In genomic region chr11:47593492-47593933, GRCh38 we compare ENCODE assay signal across 13 cellular contexts. TPM values are rescaled to one million over a fixed set of nuclear protein-coding genes. Genes with fewer than 3 reads are reported as not detected.
DNase-seq lines count a peak whose midpoint lies in the region; ATAC-seq and TF ChIP-seq lines count a peak whose summit lies in the region.
"Had no signal": no experiment of that assay in that cellular context is flagged by ENCODE, and none has a peak within 500 bp of the region (broad histone marks: within the 10 kb centered on the region; RNA-seq: fewer than 3 reads in every experiment).

No MANE protein-coding gene starts in this region.

- H3K27ac ChIP-seq in H9 (ENCODE audit: insufficient read length, low read depth, low read length) (no peak overlapping the region), WERI-Rb-1 (no peak overlapping the region), trophoblast cell (ENCODE audit: low read depth, low read length) (no peak overlapping the region), gastroesophageal sphincter (no peak overlapping the region)

- H3K4me2 ChIP-seq in H9 (ENCODE audit: insufficient read depth, insufficient read length, low read length) (peak overlapping the region; percentile 89), trophoblast cell (ENCODE audit: low read length) (no peak overlapping the region)

- TF ChIP-seq POLR2A in gastroesophageal sphincter (IDR thresholded peaks at IDR 0.05) = no peak

- no peaks in the 10 kb centered on the region for H3K9me3 ChIP-seq in H9 (ENCODE audit: control insufficient read depth, low read depth, low read length)
- no peaks in the 10 kb centered on the region for H3K9me3 ChIP-seq in WERI-Rb-1 (ENCODE audit: severe bottlenecking)
- H3K9me3 ChIP-seq in trophoblast cell (ENCODE audit: insufficient read depth, low read depth, low read length) = no peaks in the 10 kb centered on the region
- peaks cover 0 to 4% (median 0%) of the 10 kb centered on the region in 3 donors for H3K9me3 ChIP-seq in gastroesophageal sphincter

- H3K27me3 ChIP-seq in H9 (ENCODE audit: insufficient read depth, low read length) (peaks cover 10% of the 10 kb centered on the region; the same call in 1 of the 2 replicates), WERI-Rb-1 (ENCODE audit: insufficient read depth, low read depth, severe bottlenecking) (peaks cover 8% of the 10 kb centered on the region), trophoblast cell (ENCODE audit: insufficient read depth, low read length) (peaks cover 35% of the 10 kb centered on the region), gastroesophageal sphincter (peaks cover 66% of the 10 kb centered on the region)

- peaks cover 41% of the 10 kb centered on the region for H3K27me3 Mint-ChIP-seq in H9 (ENCODE audit: low read depth)
- H3K27me3 Mint-ChIP-seq in glutamatergic neuron (ENCODE audit: unreplicated experiment) = peaks cover 23% of the 10 kb centered on the region

- H3K23me2 ChIP-seq in H9 (ENCODE audit: insufficient read length, low read depth, low read length, poor library complexity, severe bottlenecking) = peaks cover 13% of the 10 kb centered on the region

- H3K4me1 ChIP-seq in H9 (ENCODE audit: insufficient read depth, low read length) (no peaks in the 10 kb centered on the region), trophoblast cell (ENCODE audit: control insufficient read depth in 1 of 2, insufficient read depth in 2 of 2, low read length in 2 of 2) (peaks cover 7 to 11% of the 10 kb centered on the region in 2 experiments), gastroesophageal sphincter (peaks cover 0 to 33% (median 11%) of the 10 kb centered on the region in 3 donors)

- H3K4me3 Mint-ChIP-seq in H9 (peak overlapping the region; percentile 73 to 93), glutamatergic neuron (ENCODE audit: unreplicated experiment) (peak overlapping the region; percentile 84)
- H3K4me3 Mint-ChIP-seq: central memory CD8-positive, alpha-beta T cell had no signal

- H3K4ac ChIP-seq in H9 (ENCODE audit: low read depth, low read length) (no peak overlapping the region), trophoblast cell (ENCODE audit: low read depth, low read length) (no peak overlapping the region)

- H3K79me2 ChIP-seq in H9 (ENCODE audit: insufficient read depth, low read length) = no peaks in the 10 kb centered on the region
- no peaks in the 10 kb centered on the region for H3K79me2 ChIP-seq in trophoblast cell (ENCODE audit: control insufficient read depth, insufficient read depth, low read length, poor library complexity)

- H3K56ac ChIP-seq in H9 (ENCODE audit: insufficient read length, low read depth, low read length) = no peak overlapping the region

- no peak overlapping the region for H2AFZ ChIP-seq in H9 (ENCODE audit: low read length)
- H2AFZ ChIP-seq in trophoblast cell (ENCODE audit: insufficient read depth, low read length, poor library complexity) = no peak overlapping the region

- H4K5ac ChIP-seq in H9 (ENCODE audit: insufficient read length, low read depth, low read length) = no peak overlapping the region

- no peak for ATAC-seq in stimulated activated naive CD8-positive, alpha-beta T cell treated with anti-CD3 and anti-CD28 coated beads, Interleukin-15, Interleukin-2, amounts not matched to agents 100 U/mL and 50 U/mL, for 24 hours
- ATAC-seq in gastroesophageal sphincter = no peak

- H2AK5ac ChIP-seq in H9 (ENCODE audit: insufficient read length, low read length) (no peak overlapping the region), trophoblast cell (ENCODE audit: low read length) (no peak overlapping the region)

- H3K23ac ChIP-seq in H9 (ENCODE audit: insufficient read length, low read depth, low read length) (no peak overlapping the region), trophoblast cell (ENCODE audit: low read length) (peak overlapping the region; percentile 1)

- TF ChIP-seq CTCF in H9 (conservative IDR thresholded peaks at IDR 0.05) (no peak), WERI-Rb-1 (IDR thresholded peaks at IDR 0.05; ENCODE audit: low read depth, low read length) (no peak), glutamatergic neuron (IDR thresholded peaks at IDR 0.05; ENCODE audit: partially characterized antibody, unreplicated experiment) (no peak), gastroesophageal sphincter (IDR thresholded peaks at IDR 0.05) (no peak)

- H3K36me3 ChIP-seq in WERI-Rb-1 = no peaks in the 10 kb centered on the region
- H3K36me3 ChIP-seq in trophoblast cell (ENCODE audit: control insufficient read depth in 1 of 2, insufficient read depth in 2 of 2, low read length in 2 of 2) = no peaks in the 10 kb centered on the region
- H3K36me3 ChIP-seq in gastroesophageal sphincter = no peaks in the 10 kb centered on the region

- no peak overlapping the region for H2BK12ac ChIP-seq in H9 (ENCODE audit: insufficient read length, low read depth, low read length)
- H2BK12ac ChIP-seq in trophoblast cell (ENCODE audit: low read length) = no peak overlapping the region

- H4K91ac ChIP-seq in H9 (ENCODE audit: insufficient read length, low read depth, low read length) = no peak overlapping the region
- peak overlapping the region; percentile 39 for H4K91ac ChIP-seq in trophoblast cell (ENCODE audit: low read depth, low read length)

- no peak overlapping the region for H2BK15ac ChIP-seq in H9 (ENCODE audit: low read depth, low read length)

- H2BK5ac ChIP-seq in H9 (ENCODE audit: insufficient read length, low read length) (no peak overlapping the region), trophoblast cell (ENCODE audit: low read depth, low read length, poor library complexity) (no peak overlapping the region)

- H3K79me1 ChIP-seq in H9 (ENCODE audit: insufficient read depth, low read depth, low read length, poor library complexity, severe bottlenecking) (no peaks in the 10 kb centered on the region), trophoblast cell (ENCODE audit: low read length) (no peaks in the 10 kb centered on the region)

- no peak overlapping the region for H3K18ac ChIP-seq in H9 (ENCODE audit: insufficient read length, low read depth, low read length)
- H3K18ac ChIP-seq in trophoblast cell (ENCODE audit: low read length) = no peak overlapping the region

- H3T11ph ChIP-seq in H9 (ENCODE audit: low read length) = no peak overlapping the region

- no peak overlapping the region; the same call in 1 of the 2 replicates for H3K14ac ChIP-seq in H9 (ENCODE audit: insufficient read depth, low read length)
- no peak overlapping the region for H3K14ac ChIP-seq in trophoblast cell (ENCODE audit: low read length)

- H2BK120ac ChIP-seq in H9 (ENCODE audit: low read depth, low read length, poor library complexity, severe bottlenecking) (no peak overlapping the region), trophoblast cell (ENCODE audit: insufficient read depth, low read length, poor library complexity) (no peak overlapping the region)

- H3K36me3 Mint-ChIP-seq in H9 (ENCODE audit: insufficient read depth in 1 of 3, low read depth in 3 of 3) (no peaks in the 10 kb centered on the region; a peak in 1 of 7 replicates), glutamatergic neuron (ENCODE audit: unreplicated experiment) (no peaks in the 10 kb centered on the region)

- no peak overlapping the region for H3K9ac ChIP-seq in H9 (ENCODE audit: extremely low read depth, insufficient read length, low read length)
- H3K9ac ChIP-seq in trophoblast cell (ENCODE audit: low read length) = no peak overlapping the region

- H3K4me1 Mint-ChIP-seq in H9 = peaks cover 14 to 22% of the 10 kb centered on the region in 2 experiments
- peaks cover 6% of the 10 kb centered on the region for H3K4me1 Mint-ChIP-seq in glutamatergic neuron (ENCODE audit: low read depth, unreplicated experiment)
- H3K4me1 Mint-ChIP-seq: central memory CD8-positive, alpha-beta T cell had no signal

- H2BK20ac ChIP-seq in H9 (ENCODE audit: low read depth, low read length, poor library complexity, severe bottlenecking) = no peak overlapping the region

- no peak overlapping the region for H4K12ac ChIP-seq in trophoblast cell (ENCODE audit: low read depth, low read length)

- H3K9me3 Mint-ChIP-seq in H9 = no peaks in the 10 kb centered on the region
- H3K9me3 Mint-ChIP-seq in glutamatergic neuron (ENCODE audit: unreplicated experiment) = no peaks in the 10 kb centered on the region
- H3K9me3 Mint-ChIP-seq: central memory CD8-positive, alpha-beta T cell had no signal

- DNase-seq in H9 = no peak
- DNase-seq in WERI-Rb-1 = no peak
- DNase-seq in glutamatergic neuron = no peak
- DNase-seq in trophoblast cell = no peak
- no peak for DNase-seq in stimulated activated CD4-positive, alpha-beta T cell treated with anti-CD3 and anti-CD28 coated beads, Interleukin-2, amount 100 ng/mL, for 48 hours
- DNase-seq in effector CD4-positive, alpha-beta T cell = no peak
- DNase-seq in stimulated activated naive CD8-positive, alpha-beta T cell treated with anti-CD3 and anti-CD28 coated beads, Interleukin-15, Interleukin-2, amounts not matched to agents 100 U/mL and 50 U/mL, for 24 hours = no peak
- DNase-seq: activated CD4-positive, CD25-positive, alpha-beta regulatory T cell; DMS153; NCI-H510A; SHP77 had no signal

- H4K20me1 ChIP-seq in H9 (ENCODE audit: control insufficient read depth, insufficient read depth, insufficient read length) = no peaks in the 10 kb centered on the region

- H3K27ac Mint-ChIP-seq in H9 (no peak overlapping the region), glutamatergic neuron (ENCODE audit: unreplicated experiment) (no peak overlapping the region)

- no CpG with 5 or more reads among the region's 6 CpGs for WGBS in H9 (ENCODE audit: extremely low coverage, insufficient read length, low lambda C conversion rate)
- no CpG with 5 or more reads among the region's 6 CpGs for WGBS in trophoblast cell (ENCODE audit: extremely low coverage, insufficient coverage, insufficient read length)
- 11 to 14% methylated on average over 1 to 4 of the region's 6 CpGs for WGBS in gastroesophageal sphincter (ENCODE audit: low coverage in 1 of 2), 2 donors

- no peak overlapping the region for H4K8ac ChIP-seq in H9 (replicated peaks; ENCODE audit: insufficient read length, low read depth, low read length)
- H4K8ac ChIP-seq in trophoblast cell (ENCODE audit: low read depth, low read length) = no peak overlapping the region

- peak overlapping the region; percentile 51 for H3K4me3 ChIP-seq in WERI-Rb-1 (ENCODE audit: low read depth, low read length)
- no peak overlapping the region for H3K4me3 ChIP-seq in trophoblast cell (ENCODE audit: low read depth, low read length)
- peak overlapping the region in 1 of 2 donors; percentile 42 for H3K4me3 ChIP-seq in gastroesophageal sphincter

- TF ChIP-seq EP300 in gastroesophageal sphincter (IDR thresholded peaks at IDR 0.05) = no peak

RNA-seq across cellular contexts. Expression of gene C1QTNF4, which starts 0.7 kb away (rescaled TPM):
- total RNA-seq in H9 (2021) (5.7 and 8.7 TPM in 2 replicates), glutamatergic neuron (ENCODE audit: unreplicated experiment) (7.0 TPM), gastroesophageal sphincter (1 to 10 TPM in 3 of 4 donors, under 1 TPM in 1; 0.47 to 5.1 (median 2.3) TPM)
- polyA plus RNA-seq in trophoblast cell (2013) = 0.40 and 0.51 TPM in 2 replicates

RNA-seq across cellular contexts. Expression of gene FAM180B, which starts 7.0 kb away (rescaled TPM):
- total RNA-seq in H9 (2021) (0.31 and 0.37 TPM in 2 replicates), glutamatergic neuron (ENCODE audit: unreplicated experiment) (not detected), gastroesophageal sphincter (1 to 10 TPM in 1 of 4 donors, under 1 TPM in 3; 0.37 to 1.1 (median 0.68) TPM)
- 0.04 TPM in 1 of 2 replicates, not detected in the other for polyA plus RNA-seq in trophoblast cell (2013)

RNA-seq across cellular contexts. Expression of gene NDUFS3, which starts 14.6 kb away (rescaled TPM):
- total RNA-seq in H9 (2021) = 130 and 144 TPM in 2 replicates
- 122 TPM for total RNA-seq in glutamatergic neuron (ENCODE audit: unreplicated experiment)
- polyA plus RNA-seq in trophoblast cell (2013) = 82.0 and 83.5 TPM in 2 replicates
- 10 to 100 TPM; 38.7 to 75.6 (median 53.2) TPM for total RNA-seq in gastroesophageal sphincter

RNA-seq across cellular contexts. Expression of gene KBTBD4, which starts 14.7 kb away (rescaled TPM):
- total RNA-seq in H9 (2021) (15.2 and 15.9 TPM in 2 replicates), glutamatergic neuron (ENCODE audit: unreplicated experiment) (11.1 TPM), gastroesophageal sphincter (10 to 100 TPM; 23.3 to 36.1 (median 27.0) TPM)
- polyA plus RNA-seq in trophoblast cell (2013) = 6.7 TPM in 2 replicates

RNA-seq across cellular contexts. Expression of gene PTPMT1, which starts 28.1 kb away (rescaled TPM):
- total RNA-seq in H9 (2021) (66.0 and 72.9 TPM in 2 replicates), glutamatergic neuron (ENCODE audit: unreplicated experiment) (27.5 TPM), gastroesophageal sphincter (10 to 100 TPM; 70.0 to 95.7 (median 83.6) TPM)
- 53.6 and 57.5 TPM in 2 replicates for polyA plus RNA-seq in trophoblast cell (2013)
